27 cellular contexts compared by ENCODE assay signal in genomic region chr19:17641181-17641580, GRCh38. TPM values are rescaled to one million over a fixed set of nuclear protein-coding genes. Genes with fewer than 3 reads are reported as not detected.
"Had no signal": no experiment of that assay in that cellular context is flagged by ENCODE, and none has a peak within 500 bp of the region (broad histone marks: within the 10 kb centered on the region; RNA-seq: fewer than 3 reads in every experiment).

No MANE protein-coding gene starts in this region.

- H3K27me3 ChIP-seq: adrenal gland, body of pancreas, colonic mucosa, foreskin keratinocyte had no signal

- H3K27ac ChIP-seq: adrenal gland, body of pancreas, colonic mucosa, foreskin keratinocyte, gastrocnemius medialis, heart left ventricle, VCaP had no signal

- H3K9me3 ChIP-seq: adrenal gland, body of pancreas, colonic mucosa, gastrocnemius medialis, heart left ventricle had no signal

- H3K4me3 ChIP-seq: adrenal gland, body of pancreas, colonic mucosa, gastrocnemius medialis, heart left ventricle had no signal

- H3K4me1 ChIP-seq: adrenal gland, body of pancreas, colonic mucosa, foreskin keratinocyte, gastrocnemius medialis, heart left ventricle had no signal

- DNase-seq: activated CD4-positive, alpha-beta memory T cell treated with anti-CD3 and anti-CD28 coated beads, Interleukin-2, amount 10 ng/mL, durations not matched to agents 7 days and 5 days; activated CD4-positive, alpha-beta T cell treated with anti-CD3 and anti-CD28 coated beads for 1 hour; activated CD4-positive, alpha-beta T cell treated with anti-CD3 and anti-CD28 coated beads for 4 hours; activated CD4-positive, alpha-beta T cell treated with anti-CD3 and anti-CD28 coated beads, Interleukin-2, amount 10 ng/mL, durations not matched to agents 7 days and 5 days; activated CD4-positive, alpha-beta T cell treated with anti-CD3 and anti-CD28 coated beads, Interleukin-2, amount 50 U/mL, for 4 hours; activated CD8-positive, alpha-beta memory T cell treated with anti-CD3 and anti-CD28 coated beads, Interleukin-2, amount 50 U/mL, for 48 hours; activated naive CD4-positive, alpha-beta T cell treated with anti-CD3 and anti-CD28 coated beads for 36 hours; activated naive CD8-positive, alpha-beta T cell treated with anti-CD3 and anti-CD28 coated beads for 36 hours; activated naive CD8-positive, alpha-beta T cell treated with anti-CD3 and anti-CD28 coated beads, Interleukin-2, amount 50 U/mL, for 24 hours; activated T-cell treated with anti-CD3 and anti-CD28 coated beads for 4 hours; activated T-cell treated with anti-CD3 and anti-CD28 coated beads, Interleukin-2, amount 50 U/mL, for 24 hours; activated T-cell treated with anti-CD3 and anti-CD28 coated beads, Interleukin-2, amount 50 U/mL, for 72 hours; adrenal gland; amygdala; body of pancreas; caudate nucleus; colonic mucosa; effector CD8-positive, alpha-beta T cell; endodermal cell; foreskin keratinocyte; gastrocnemius medialis; glutamatergic neuron; heart left ventricle; T-helper 2 cell had no signal

- ATAC-seq: activated naive CD8-positive, alpha-beta T cell treated with anti-CD3 and anti-CD28 coated beads, Interleukin-2, amount 50 U/mL, for 24 hours; activated T-cell treated with anti-CD3 and anti-CD28 coated beads, Interleukin-2, amount 50 U/mL, for 72 hours; body of pancreas; esophagus mucosa; foreskin keratinocyte; gastrocnemius medialis; heart left ventricle; WTC11 had no signal

- H3K36me3 ChIP-seq: adrenal gland, colonic mucosa, gastrocnemius medialis, heart left ventricle had no signal

RNA-seq across cellular contexts. Expression of gene UNC13A, which starts 47.0 kb away (rescaled TPM):
- total RNA-seq: gastrocnemius medialis had no signal
